Comparison of ENCODE assay signal across 31 cellular contexts in genomic region chr3:118262800-118263402, GRCh38.
"Had no signal": no experiment of that assay in that cellular context is flagged by ENCODE, and none has a peak within 500 bp of the region (broad histone marks: within the 10 kb centered on the region; RNA-seq: fewer than 3 reads in every experiment).

No MANE protein-coding gene starts in this region.

- H3K36me3 Mint-ChIP-seq: activated CD8-positive, alpha-beta memory T cell treated with anti-CD3 and anti-CD28 coated beads, Interleukin-2, amount 10 ng/mL, durations not matched to agents 7 days and 5 days; activated naive CD4-positive, alpha-beta T cell treated with anti-CD3 and anti-CD28 coated beads, Interleukin-2, amount 50 U/mL, for 24 hours; type B pancreatic cell had no signal

- H3K4me3 ChIP-seq: body of pancreas, left ventricle myocardium inferior, ovary, psoas muscle, right atrium auricular region, spleen, thoracic aorta had no signal

- H3K4me1 ChIP-seq: body of pancreas, left ventricle myocardium inferior, psoas muscle, right atrium auricular region, spleen had no signal

- DNase-seq: activated CD4-positive, alpha-beta T cell treated with anti-CD3 and anti-CD28 coated beads, Interleukin-2, amount 10 ng/mL, durations not matched to agents 7 days and 5 days; activated CD4-positive, CD25-positive, alpha-beta regulatory T cell treated with anti-CD3 and anti-CD28 coated beads, Interleukin-2, amount 50 U/mL, for 72 hours; activated CD8-positive, alpha-beta memory T cell treated with anti-CD3 and anti-CD28 coated beads, Interleukin-2, amount 10 ng/mL, durations not matched to agents 7 days and 5 days; activated CD8-positive, alpha-beta T cell treated with anti-CD3 and anti-CD28 coated beads for 36 hours; activated gamma-delta T cell treated with Interleukin-2 at 50 U/mL for 16 hours; anterior cingulate cortex; body of pancreas; caudate nucleus; effector CD4-positive, alpha-beta T cell; glutamatergic neuron; hippocampal formation; left ventricle myocardium inferior; midbrain; natural killer cell; ovary; psoas muscle; spleen; stimulated activated CD4-positive, alpha-beta T cell treated with anti-CD3 and anti-CD28 coated beads, Interleukin-4, amount 100 ng/mL, for 24 hours; stimulated activated naive CD4-positive, alpha-beta T cell treated with Interleukin-2 at 50 U/mL for 16 hours; WERI-Rb-1 had no signal

- H3K4me3 Mint-ChIP-seq: activated CD4-positive, alpha-beta T cell treated with anti-CD3 and anti-CD28 coated beads, Interleukin-2, amount 10 ng/mL, durations not matched to agents 7 days and 5 days; activated CD8-positive, alpha-beta memory T cell treated with anti-CD3 and anti-CD28 coated beads, Interleukin-2, amount 10 ng/mL, durations not matched to agents 7 days and 5 days; activated CD8-positive, alpha-beta T cell treated with anti-CD3 and anti-CD28 coated beads for 36 hours; activated naive CD4-positive, alpha-beta T cell treated with anti-CD3 and anti-CD28 coated beads, Interleukin-2, amount 50 U/mL, for 24 hours; activated T-helper 1 cell treated with anti-CD3 and anti-CD28 coated beads, Interleukin-12 subunit alpha, Interleukin-12 subunit beta, Interleukin-2, Interleukin-4 antibody, amounts not matched to agents 30 ng/mL and 10 ng/mL and 1 ng/mL, durations not matched to agents 14 hours and 24 hours and 36 hours; dendritic cell treated with granulocyte-macrophage colony-stimulating factor and Interleukin-4, amounts not matched to agents 40 ng/mL and 50 ng/mL, for 4 days; natural killer cell; T-helper 2 cell treated with Interferon-gamma antibody and Interleukin-4, amounts not matched to agents 5 μg/mL and 100 μg/mL, for 36 hours; type B pancreatic cell had no signal

- H3K27ac ChIP-seq: body of pancreas, left ventricle myocardium inferior, neutrophil, ovary, psoas muscle, right atrium auricular region, spleen, thoracic aorta, WERI-Rb-1 had no signal

- ATAC-seq: activated CD8-positive, alpha-beta memory T cell treated with anti-CD3 and anti-CD28 coated beads, Interleukin-2, amount 10 ng/mL, durations not matched to agents 7 days and 5 days; activated CD8-positive, alpha-beta T cell treated with anti-CD3 and anti-CD28 coated beads for 36 hours; body of pancreas; natural killer cell; psoas muscle had no signal

- H3K27me3 ChIP-seq: body of pancreas, neutrophil, ovary, right atrium auricular region, spleen had no signal

- H3K27me3 Mint-ChIP-seq: activated CD4-positive, alpha-beta T cell treated with anti-CD3 and anti-CD28 coated beads, Interleukin-2, amount 10 ng/mL, durations not matched to agents 7 days and 5 days; activated CD8-positive, alpha-beta memory T cell treated with anti-CD3 and anti-CD28 coated beads, Interleukin-2, amount 10 ng/mL, durations not matched to agents 7 days and 5 days; activated CD8-positive, alpha-beta T cell treated with anti-CD3 and anti-CD28 coated beads for 36 hours; activated naive CD4-positive, alpha-beta T cell treated with anti-CD3 and anti-CD28 coated beads, Interleukin-2, amount 50 U/mL, for 24 hours; dendritic cell treated with granulocyte-macrophage colony-stimulating factor and Interleukin-4, amounts not matched to agents 40 ng/mL and 50 ng/mL, for 4 days; type B pancreatic cell had no signal

- FAIRE-seq: endometrium, frontal cortex, TTC549 had no signal

- H3K9me3 ChIP-seq: body of pancreas, neutrophil, psoas muscle, thoracic aorta had no signal

- H3K27ac Mint-ChIP-seq: activated CD4-positive, alpha-beta T cell treated with anti-CD3 and anti-CD28 coated beads, Interleukin-2, amount 10 ng/mL, durations not matched to agents 7 days and 5 days; activated CD8-positive, alpha-beta memory T cell treated with anti-CD3 and anti-CD28 coated beads, Interleukin-2, amount 10 ng/mL, durations not matched to agents 7 days and 5 days; activated CD8-positive, alpha-beta T cell treated with anti-CD3 and anti-CD28 coated beads for 36 hours; activated naive CD4-positive, alpha-beta T cell treated with anti-CD3 and anti-CD28 coated beads, Interleukin-2, amount 50 U/mL, for 24 hours; activated T-helper 1 cell treated with anti-CD3 and anti-CD28 coated beads, Interleukin-12 subunit alpha, Interleukin-12 subunit beta, Interleukin-2, Interleukin-4 antibody, amounts not matched to agents 30 ng/mL and 10 ng/mL and 1 ng/mL, durations not matched to agents 14 hours and 24 hours and 36 hours; dendritic cell treated with granulocyte-macrophage colony-stimulating factor and Interleukin-4, amounts not matched to agents 40 ng/mL and 50 ng/mL, for 4 days; natural killer cell; T-helper 2 cell treated with Interferon-gamma antibody and Interleukin-4, amounts not matched to agents 5 μg/mL and 100 μg/mL, for 36 hours; type B pancreatic cell had no signal

- H3K4me1 Mint-ChIP-seq: activated CD4-positive, alpha-beta T cell treated with anti-CD3 and anti-CD28 coated beads, Interleukin-2, amount 10 ng/mL, durations not matched to agents 7 days and 5 days; activated CD8-positive, alpha-beta memory T cell treated with anti-CD3 and anti-CD28 coated beads, Interleukin-2, amount 10 ng/mL, durations not matched to agents 7 days and 5 days; activated naive CD4-positive, alpha-beta T cell treated with anti-CD3 and anti-CD28 coated beads, Interleukin-2, amount 50 U/mL, for 24 hours; natural killer cell had no signal

- H3K36me3 ChIP-seq: left ventricle myocardium inferior, neutrophil, ovary, right atrium auricular region, spleen, thoracic aorta, WERI-Rb-1 had no signal
